Comparison of ENCODE assay signal across 8 cellular contexts in the genomic region with DNA sequence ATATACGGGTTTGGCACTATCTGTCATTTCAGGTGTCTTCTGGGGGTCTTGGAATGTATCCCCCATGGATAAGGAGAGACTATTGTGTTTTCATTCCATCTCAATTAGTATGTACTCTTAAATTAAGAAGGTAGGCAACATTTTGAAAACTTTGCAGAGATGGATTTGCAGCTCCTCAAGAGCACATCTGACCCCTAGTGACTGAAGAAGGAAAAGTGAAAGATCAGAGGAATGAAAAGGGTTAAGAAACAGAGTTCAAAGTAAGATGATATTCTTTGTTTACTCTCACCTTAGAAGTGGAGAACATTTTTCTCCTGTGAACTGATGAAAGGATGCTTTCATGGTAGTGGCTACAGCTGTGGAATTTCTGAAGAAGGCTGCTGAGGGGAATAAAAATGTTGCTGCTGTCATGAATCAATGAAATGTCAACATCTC. TPM values are rescaled to one million over a fixed set of nuclear protein-coding genes. Genes with fewer than 3 reads are reported as not detected.
DNase-seq lines count a peak whose midpoint lies in the region; TF ChIP-seq lines count a peak whose summit lies in the region.

No MANE protein-coding gene starts in this region.

- H3K27ac Mint-ChIP-seq in activated naive CD4-positive, alpha-beta T cell treated with anti-CD3 and anti-CD28 coated beads, Interleukin-2, amount 50 U/mL, for 24 hours: peak overlapping the region; percentile 36
- H3K27ac Mint-ChIP-seq in progenitor cell of endocrine pancreas: peak overlapping the region; percentile 50

- H3K9me3 Mint-ChIP-seq in activated naive CD4-positive, alpha-beta T cell treated with anti-CD3 and anti-CD28 coated beads, Interleukin-2, amount 50 U/mL, for 24 hours: no peaks in the 10 kb centered on the region
- no peaks in the 10 kb centered on the region for H3K9me3 Mint-ChIP-seq in progenitor cell of endocrine pancreas (ENCODE audit: low read depth)

- H3K36me3 Mint-ChIP-seq in activated naive CD4-positive, alpha-beta T cell treated with anti-CD3 and anti-CD28 coated beads, Interleukin-2, amount 50 U/mL, for 24 hours: no peaks in the 10 kb centered on the region
- peaks cover 30% of the 10 kb centered on the region for H3K36me3 Mint-ChIP-seq in progenitor cell of endocrine pancreas (ENCODE audit: insufficient read depth)

- no peaks in the 10 kb centered on the region for H3K27me3 ChIP-seq in dorsolateral prefrontal cortex

- TF ChIP-seq CTCF in dorsolateral prefrontal cortex (IDR thresholded peaks at IDR 0.05 in 54 of 56, conservative IDR thresholded peaks at IDR 0.05 in 2 of 56; ENCODE audit: low read depth in 1 of 56, partially characterized antibody in 56 of 56) (peak in 53 of 56 donors; percentile 12 to 57 (median 44)), progenitor cell of endocrine pancreas (IDR thresholded peaks at IDR 0.05; ENCODE audit: unreplicated experiment) (peak; percentile 59)

- H3K4me1 Mint-ChIP-seq in activated naive CD4-positive, alpha-beta T cell treated with anti-CD3 and anti-CD28 coated beads, Interleukin-2, amount 50 U/mL, for 24 hours: peaks cover 44% of the 10 kb centered on the region
- peaks cover 52% of the 10 kb centered on the region for H3K4me1 Mint-ChIP-seq in progenitor cell of endocrine pancreas (ENCODE audit: low read depth)

- no peak overlapping the region for H3K4me3 ChIP-seq in dorsolateral prefrontal cortex

- H3K27ac ChIP-seq in dorsolateral prefrontal cortex: peak overlapping the region in 34 of 59 donors; percentile 2 to 79 (median 60)

- no peak overlapping the region for H3K4me3 Mint-ChIP-seq in activated naive CD4-positive, alpha-beta T cell treated with anti-CD3 and anti-CD28 coated beads, Interleukin-2, amount 50 U/mL, for 24 hours
- no peak overlapping the region for H3K4me3 Mint-ChIP-seq in progenitor cell of endocrine pancreas (ENCODE audit: low read depth)

- no peaks in the 10 kb centered on the region for H3K27me3 Mint-ChIP-seq in activated naive CD4-positive, alpha-beta T cell treated with anti-CD3 and anti-CD28 coated beads, Interleukin-2, amount 50 U/mL, for 24 hours
- H3K27me3 Mint-ChIP-seq in progenitor cell of endocrine pancreas: no peaks in the 10 kb centered on the region

- intact Hi-C loops in dorsolateral prefrontal cortex (cut with DNase I): no loop called here

- no peak for DNase-seq in activated naive CD4-positive, alpha-beta T cell treated with Interleukin-2 at 50 U/mL for 16 hours
- DNase-seq in NCI-H526 treated with DMSO at 0.1 percent for 48 hours (lab: John Stamatoyannopoulos, UW) (peak; percentile 14), dorsolateral prefrontal cortex (no peak), progenitor cell of endocrine pancreas (ENCODE audit: low spot score, unreplicated experiment) (no peak), anterior cingulate cortex (lab: John Stamatoyannopoulos, UW) (no peak), cerebellar nuclear complex (lab: John Stamatoyannopoulos, UW) (no peak)
- DNase-seq in activated CD4-positive, alpha-beta T cell treated with anti-CD3 and anti-CD28 coated beads, Interleukin-2, amount 50 U/mL, for 4 hours: no peak

RNA-seq across cellular contexts. Expression of a gene that starts 41.5 kb away (rescaled TPM):
- total RNA-seq in dorsolateral prefrontal cortex (10 to 100 TPM; 23.5 to 92.8 (median 60.9) TPM), progenitor cell of endocrine pancreas (47.4 and 49.1 TPM in 2 replicates)
